8 cellular contexts compared by ENCODE assay signal in genomic region chr6:28940859-28941680, GRCh38. TPM values are rescaled to one million over a fixed set of nuclear protein-coding genes. Genes with fewer than 3 reads are reported as not detected.
DNase-seq lines count a peak whose midpoint lies in the region; ATAC-seq and TF ChIP-seq lines count a peak whose summit lies in the region.

No MANE protein-coding gene starts in this region.

- peak overlapping the region; percentile 75 for H3K4me3 ChIP-seq in left ventricle myocardium inferior
- H3K4me3 ChIP-seq in urinary bladder (ENCODE audit: low read depth, low read length): peak overlapping the region; percentile 20

- ATAC-seq in HG02588 (IDR thresholded peaks at IDR 0.05; ENCODE audit: unreplicated experiment): peak; percentile 49

- H3K9me3 ChIP-seq in left ventricle myocardium inferior (replicated peaks): no peaks in the 10 kb centered on the region

- TF ChIP-seq CTCF in left ventricle myocardium inferior (IDR thresholded peaks at IDR 0.05; ENCODE audit: borderline replicate concordance): no peak

- no peaks in the 10 kb centered on the region for H3K27me3 ChIP-seq in left ventricle myocardium inferior (ENCODE audit: low read depth)

- H3K4me1 ChIP-seq in left ventricle myocardium inferior: peaks cover 43% of the 10 kb centered on the region
- H3K4me1 ChIP-seq in urinary bladder (ENCODE audit: insufficient read depth): peaks cover 1% of the 10 kb centered on the region

- under 1% methylated on average over 28 of the region's 28 CpGs for WGBS in urinary bladder

- H3K27ac ChIP-seq in left ventricle myocardium inferior (replicated peaks) (peak overlapping the region; percentile 80), urinary bladder (ENCODE audit: low read depth) (peak overlapping the region; percentile 2)

- H3K36me3 ChIP-seq in left ventricle myocardium inferior: no peaks in the 10 kb centered on the region
- no peaks in the 10 kb centered on the region for H3K36me3 ChIP-seq in urinary bladder (ENCODE audit: insufficient read depth)

- intact Hi-C loops in left ventricle myocardium inferior (cut with micrococcal nuclease): loop anchor here (5.0 kb wide), 1 partner anchor 41 kb away; no protein-coding TSS in a partner anchor
- intact Hi-C loops in posterior vena cava (cut with DNase I): loop anchor here in 1 of 2 donors (5.0 kb wide), 1 partner anchor 41 kb away; no protein-coding TSS in a partner anchor

- peak; percentile 67 for DNase-seq in GDM1 (lab: John Stamatoyannopoulos, UW)
- DNase-seq in NCI-H1105 treated with DMSO at 0.1 percent for 48 hours (lab: John Stamatoyannopoulos, UW): peak; percentile 87
- DNase-seq in SW480 (ENCODE audit: low spot score): peak; percentile 81
- peak; percentile 80 for DNase-seq in amniotic stem cell (lab: John Stamatoyannopoulos, UW)
- peak; percentile 50 for DNase-seq in left ventricle myocardium inferior
- DNase-seq in posterior vena cava (ENCODE audit: low spot score): peak; percentile 85

RNA-seq across cellular contexts. Expression of gene TRIM27, which starts 17.3 kb away (rescaled TPM):
- total RNA-seq in left ventricle myocardium inferior: 17.8 TPM
- total RNA-seq in posterior vena cava: 10 to 100 TPM; 30.8 to 35.4 TPM
- total RNA-seq in urinary bladder: 73.3 TPM
- 35.0 TPM for polyA plus RNA-seq in urinary bladder

Comparison
In these comparisons a context has a peak if more than half of its experiments do, and no peak if none do; other contexts are left out.
1. Peak in every context shown above with its lines: DNase-seq, ATAC-seq, H3K4me3 ChIP-seq and H3K27ac ChIP-seq.